Comparison of ENCODE assay signal across 20 cellular contexts in genomic region chr1:215005078-215005477, GRCh38.
DNase-seq lines count a peak whose midpoint lies in the region; ATAC-seq and TF ChIP-seq lines count a peak whose summit lies in the region.
"Had no signal": no experiment of that assay in that cellular context is flagged by ENCODE, and none has a peak within 500 bp of the region (broad histone marks: within the 10 kb centered on the region; RNA-seq: fewer than 3 reads in every experiment).

No MANE protein-coding gene starts in this region.

- intact Hi-C loops in MCF 10A (cut with micrococcal nuclease) (no loop called here), mammary epithelial cell (cut with micrococcal nuclease) (no loop called here)
- intact Hi-C loops in activated CD4-positive, alpha-beta T cell treated with anti-CD3 and anti-CD28 coated beads for 36 hours (cut with DNase I, micrococcal nuclease), result no loop called here

- no peaks in the 10 kb centered on the region for H3K36me3 Mint-ChIP-seq in MCF 10A (ENCODE audit: insufficient read depth, unreplicated experiment)
- H3K36me3 Mint-ChIP-seq in activated CD4-positive, alpha-beta T cell treated with anti-CD3 and anti-CD28 coated beads for 36 hours (ENCODE audit: low read depth), result no peaks in the 10 kb centered on the region
- H3K36me3 Mint-ChIP-seq: activated naive CD4-positive, alpha-beta T cell treated with anti-CD3 and anti-CD28 coated beads, Interleukin-2, amount 50 U/mL, for 72 hours; stimulated activated memory B cell treated with anti-CD40 and anti-IgM and Interleukin-4, amounts not matched to agents 10 μg/mL and 1 μg/mL and 100 μg/mL, for 72 hours had no signal

- H3K27me3 ChIP-seq in mammary epithelial cell (ENCODE audit: insufficient read depth, low read length), result no peaks in the 10 kb centered on the region
- no peaks in the 10 kb centered on the region for H3K27me3 ChIP-seq in hepatocyte
- H3K27me3 ChIP-seq: neutrophil, upper lobe of right lung had no signal

- H3K36me3 ChIP-seq in mammary epithelial cell (ENCODE audit: insufficient read depth, low read length), result no peaks in the 10 kb centered on the region
- no peaks in the 10 kb centered on the region for H3K36me3 ChIP-seq in hepatocyte (replicated peaks; ENCODE audit: insufficient read depth, low read depth)
- H3K36me3 ChIP-seq: neutrophil, upper lobe of right lung had no signal

- H2AFZ ChIP-seq in mammary epithelial cell (ENCODE audit: low read depth, low read length), result no peak overlapping the region
- peak overlapping the region; percentile 63 for H2AFZ ChIP-seq in hepatocyte

- peaks cover 46% of the 10 kb centered on the region for H3K4me1 Mint-ChIP-seq in MCF 10A (ENCODE audit: insufficient read depth, unreplicated experiment)
- no peaks in the 10 kb centered on the region for H3K4me1 Mint-ChIP-seq in activated CD4-positive, alpha-beta T cell treated with anti-CD3 and anti-CD28 coated beads for 36 hours
- H3K4me1 Mint-ChIP-seq: central memory CD8-positive, alpha-beta T cell; stimulated activated memory B cell treated with anti-CD40 and anti-IgM and Interleukin-4, amounts not matched to agents 10 μg/mL and 1 μg/mL and 100 μg/mL, for 72 hours had no signal

- H3K9me2 ChIP-seq in hepatocyte (replicated peaks; ENCODE audit: insufficient read depth), result no peaks in the 10 kb centered on the region

- H3K27ac ChIP-seq in mammary epithelial cell (ENCODE audit: insufficient read depth, low read depth, low read length) (no peak overlapping the region), hepatocyte (peak overlapping the region; percentile 82)
- H3K27ac ChIP-seq: neutrophil, upper lobe of right lung had no signal

- DNase-seq in MCF 10A (ENCODE audit: unreplicated experiment) (no peak), mammary epithelial cell (no peak), hepatocyte (ENCODE audit: low spot score) (peak; percentile 37)
- DNase-seq in activated naive CD4-positive, alpha-beta T cell treated with anti-CD3 and anti-CD28 coated beads, Interleukin-2, amount 50 U/mL, for 16 hours, result no peak
- DNase-seq in stimulated activated CD4-positive, alpha-beta T cell treated with anti-CD3 and anti-CD28 coated beads, Interleukin-2, amount 100 ng/mL, for 48 hours, result no peak
- DNase-seq in activated CD4-positive, alpha-beta T cell treated with anti-CD3 and anti-CD28 coated beads for 36 hours, result no peak
- DNase-seq: activated CD4-positive, alpha-beta T cell treated with anti-CD3 and anti-CD28 coated beads for 4 hours; activated T-cell treated with anti-CD3 and anti-CD28 coated beads for 4 hours; Caco-2; mesendoderm; MV-4-11; SHP77 treated with DMSO at 0.1 percent for 48 hours; T-helper 9 cell; upper lobe of right lung had no signal

- ATAC-seq in SK-N-SH treated with all-trans-retinoic acid at 6 μM for 48 hours (peak; percentile 71), HG03159 (IDR thresholded peaks at IDR 0.05; ENCODE audit: unreplicated experiment) (no peak)
- no peak for ATAC-seq in activated CD4-positive, alpha-beta T cell treated with anti-CD3 and anti-CD28 coated beads for 36 hours
- ATAC-seq: activated naive CD4-positive, alpha-beta T cell treated with anti-CD3 and anti-CD28 coated beads, Interleukin-2, amount 50 U/mL, for 72 hours; stimulated activated memory B cell treated with anti-CD40 and anti-IgM and Interleukin-4, amounts not matched to agents 10 μg/mL and 1 μg/mL and 100 μg/mL, for 72 hours; upper lobe of right lung had no signal

- no peak overlapping the region for H3K9ac ChIP-seq in mammary epithelial cell (ENCODE audit: insufficient read depth, low read length)

- 41% methylated on average over 5 of the region's 5 CpGs for WGBS in mammary epithelial cell (ENCODE audit: low coverage, missing lambda C conversion rate)
- 38% methylated on average over 5 of the region's 5 CpGs for WGBS in hepatocyte (ENCODE audit: low lambda C conversion rate, missing lambda C conversion rate)

- peaks cover 22% of the 10 kb centered on the region for H3K4me1 ChIP-seq in mammary epithelial cell (ENCODE audit: insufficient read depth, low read length)
- H3K4me1 ChIP-seq in hepatocyte (ENCODE audit: insufficient read depth), result peaks cover 7% of the 10 kb centered on the region
- H3K4me1 ChIP-seq: upper lobe of right lung had no signal

- peaks cover 7% of the 10 kb centered on the region for H3K9me3 Mint-ChIP-seq in MCF 10A (ENCODE audit: unreplicated experiment)
- H3K9me3 Mint-ChIP-seq in activated CD4-positive, alpha-beta T cell treated with anti-CD3 and anti-CD28 coated beads for 36 hours (ENCODE audit: low read depth), result no peaks in the 10 kb centered on the region
- H3K9me3 Mint-ChIP-seq: activated naive CD4-positive, alpha-beta T cell treated with anti-CD3 and anti-CD28 coated beads, Interleukin-2, amount 50 U/mL, for 72 hours had no signal

- POLR2A ChIA-PET in MCF 10A (lab: Yijun Ruan, JAX), result interaction anchor here (0.7 to 5.4 kb wide), 4 partner anchors 9 to 472 kb away, joined by 3 to 59 read pairs (median 3); no protein-coding TSS in a partner anchor
- POLR2A ChIA-PET in activated CD4-positive, alpha-beta T cell treated with anti-CD3 and anti-CD28 coated beads for 36 hours (lab: Charles Lee), result no interaction called here

- no peak overlapping the region for H3K4me3 ChIP-seq in mammary epithelial cell (replicated peaks in 1 of 3; ENCODE audit: insufficient read depth in 1 of 3, low read depth in 2 of 3, low read length in 3 of 3)
- H3K4me3 ChIP-seq in hepatocyte, result peak overlapping the region; percentile 13
- H3K4me3 ChIP-seq: upper lobe of right lung had no signal

- in situ Hi-C loops in mammary epithelial cell (cut with MboI; ENCODE audit: low sequenced_read_pairs in 2 of 2), result no loop called here

- CTCF ChIA-PET in MCF 10A (lab: Yijun Ruan, JAX) (interaction anchor here (0.9 kb wide), 1 partner anchor 121 kb away, joined by 3 read pairs; no protein-coding TSS in a partner anchor), mammary epithelial cell (lab: Charles Lee; ENCODE audit: low non-redundant PET) (no interaction called here)
- CTCF ChIA-PET in activated CD4-positive, alpha-beta T cell treated with anti-CD3 and anti-CD28 coated beads for 36 hours (lab: Charles Lee), result no interaction called here

- dilution Hi-C loops in mammary epithelial cell (cut with HindIII; ENCODE audit: low sequenced_read_pairs), result no loop called here

- no peaks in the 10 kb centered on the region for H3K27me3 Mint-ChIP-seq in MCF 10A (ENCODE audit: insufficient read depth, unreplicated experiment)
- no peaks in the 10 kb centered on the region for H3K27me3 Mint-ChIP-seq in activated CD4-positive, alpha-beta T cell treated with anti-CD3 and anti-CD28 coated beads for 36 hours
- H3K27me3 Mint-ChIP-seq: central memory CD8-positive, alpha-beta T cell; stimulated activated memory B cell treated with anti-CD40 and anti-IgM and Interleukin-4, amounts not matched to agents 10 μg/mL and 1 μg/mL and 100 μg/mL, for 72 hours had no signal

- H4K20me1 ChIP-seq in mammary epithelial cell (ENCODE audit: insufficient read depth, low read length) (no peaks in the 10 kb centered on the region), hepatocyte (ENCODE audit: insufficient read depth, poor library complexity, severe bottlenecking) (no peaks in the 10 kb centered on the region)

- H3K79me2 ChIP-seq in mammary epithelial cell (ENCODE audit: insufficient read depth, low read length) (no peaks in the 10 kb centered on the region), hepatocyte (peaks cover 4% of the 10 kb centered on the region)

- H3K9me3 ChIP-seq in mammary epithelial cell (replicated peaks; ENCODE audit: insufficient read depth, low read length) (no peaks in the 10 kb centered on the region), hepatocyte (ENCODE audit: low read depth) (no peaks in the 10 kb centered on the region)
- H3K9me3 ChIP-seq: Caco-2, neutrophil, upper lobe of right lung had no signal

- no TSS peak for BruUV-seq in MCF 10A (replicated peaks; lab: Mats Ljungman, UMichigan)
- BruUV-seq in mammary epithelial cell (replicated peaks; lab: Mats Ljungman, UMichigan), result no TSS peak

- H3K27ac Mint-ChIP-seq in MCF 10A (ENCODE audit: low read depth, unreplicated experiment), result peak overlapping the region; percentile 87
- H3K27ac Mint-ChIP-seq in activated CD4-positive, alpha-beta T cell treated with anti-CD3 and anti-CD28 coated beads for 36 hours, result no peak overlapping the region
- H3K27ac Mint-ChIP-seq: activated naive CD4-positive, alpha-beta T cell treated with anti-CD3 and anti-CD28 coated beads, Interleukin-2, amount 50 U/mL, for 72 hours; stimulated activated memory B cell treated with anti-CD40 and anti-IgM and Interleukin-4, amounts not matched to agents 10 μg/mL and 1 μg/mL and 100 μg/mL, for 72 hours had no signal

- no peak overlapping the region for H3K4me3 Mint-ChIP-seq in MCF 10A (ENCODE audit: unreplicated experiment)
- no peak overlapping the region for H3K4me3 Mint-ChIP-seq in activated CD4-positive, alpha-beta T cell treated with anti-CD3 and anti-CD28 coated beads for 36 hours
- H3K4me3 Mint-ChIP-seq: central memory CD8-positive, alpha-beta T cell; stimulated activated memory B cell treated with anti-CD40 and anti-IgM and Interleukin-4, amounts not matched to agents 10 μg/mL and 1 μg/mL and 100 μg/mL, for 72 hours had no signal

- H3K4me2 ChIP-seq in mammary epithelial cell (ENCODE audit: insufficient read depth, low read depth, low read length) (no peak overlapping the region), hepatocyte (peak overlapping the region; percentile 68)

- no peak for TF ChIP-seq CTCF in MCF 10A (IDR thresholded peaks at IDR 0.05; ENCODE audit: unreplicated experiment)
- TF ChIP-seq CTCF in mammary epithelial cell (conservative IDR thresholded peaks at IDR 0.05 in 1 of 2, IDR thresholded peaks at IDR 0.05 in 1 of 2; ENCODE audit: extremely low read depth in 1 of 2, insufficient read depth in 1 of 2, low read depth in 1 of 2, low read length in 2 of 2), result no peak
- TF ChIP-seq CTCF in hepatocyte (IDR thresholded peaks at IDR 0.05; ENCODE audit: poor library complexity), result no peak

TF ChIP-seq in SK-N-SH treated with all-trans-retinoic acid at 6 μM for 48 hours, 23 proteins besides CTCF, POLR2A, EP300 and RAD21:
- TF ChIP-seq CSDC2 (CRISPR knock-in tag; IDR thresholded peaks at IDR 0.05) (no peak), TOX (CRISPR knock-in tag; IDR thresholded peaks at IDR 0.05; ENCODE audit: borderline replicate concordance) (peak; percentile 52; the same call in 1 of the 2 replicates)
